In genomic region chr1:219476716-219477115, GRCh38 we compare ENCODE assay signal across 1 cellular context.
A peak's percentile ranks its signal among the peaks of the same experiment; 100 is the strongest.
TF ChIP-seq lines count a peak whose summit lies in the region.

No MANE protein-coding gene starts in this region.

TF ChIP-seq in GM12878, 131 proteins besides CTCF, POLR2A, EP300 and RAD21 (continued from another document):
- TF ChIP-seq ZBTB33 (IDR thresholded peaks at IDR 0.05) = no peak
- no peak for TF ChIP-seq MXI1 (IDR thresholded peaks at IDR 0.05; ENCODE audit: low read depth, low read length)
- no peak for TF ChIP-seq REST (IDR thresholded peaks at IDR 0.05; ENCODE audit: low read depth, low read length)
- no peak for TF ChIP-seq IRF4 (IDR thresholded peaks at IDR 0.05; ENCODE audit: low read depth, low read length)
- no peak for TF ChIP-seq NRF1 (conservative IDR thresholded peaks at IDR 0.05; ENCODE audit: low read depth, low read length)
- TF ChIP-seq NFIC (IDR thresholded peaks at IDR 0.05; ENCODE audit: low read depth, low read length) = peak; percentile 56
- TF ChIP-seq ZBTB11 (CRISPR knock-in tag; IDR thresholded peaks at IDR 0.05) = no peak
- peak; percentile 74 for TF ChIP-seq MEF2A (IDR thresholded peaks at IDR 0.05; ENCODE audit: insufficient read depth, low read depth, low read length)
- no peak for TF ChIP-seq NBN (IDR thresholded peaks at IDR 0.05)
- no peak for TF ChIP-seq SMAD5 (IDR thresholded peaks at IDR 0.05; ENCODE audit: low read depth)
- TF ChIP-seq IRF3 (IDR thresholded peaks at IDR 0.05) = no peak
